Comparison of ENCODE assay signal across 16 cellular contexts in genomic region chr9:2761424-2761823, GRCh38. TPM values are rescaled to one million over a fixed set of nuclear protein-coding genes. Genes with fewer than 3 reads are reported as not detected.
DNase-seq lines count a peak whose midpoint lies in the region; ATAC-seq, FAIRE-seq and TF ChIP-seq lines count a peak whose summit lies in the region.
"Had no signal": no experiment of that assay in that cellular context is flagged by ENCODE, and none has a peak within 500 bp of the region (broad histone marks: within the 10 kb centered on the region; RNA-seq: fewer than 3 reads in every experiment).

No MANE protein-coding gene starts in this region.

- H3K4me3 ChIP-seq in vagina: no peak overlapping the region
- H3K4me3 ChIP-seq: uterus had no signal

- H3K36me3 Mint-ChIP-seq in activated T-helper 1 cell treated with anti-CD3 and anti-CD28 coated beads, Interleukin-12 subunit alpha, Interleukin-12 subunit beta, Interleukin-2, Interleukin-4 antibody, amounts not matched to agents 30 ng/mL and 10 ng/mL and 1 ng/mL, durations not matched to agents 14 hours and 24 hours and 36 hours (ENCODE audit: low read depth): peaks cover 25% of the 10 kb centered on the region

- peak; percentile 53 for ATAC-seq in GM21381 (IDR thresholded peaks at IDR 0.05; ENCODE audit: unreplicated experiment)
- ATAC-seq in HG02970 (IDR thresholded peaks at IDR 0.05; ENCODE audit: low FRiP score, unreplicated experiment): peak; percentile 61
- ATAC-seq in SK-N-SH treated with all-trans-retinoic acid at 6 μM for 48 hours: no peak
- ATAC-seq: left lobe of liver had no signal

- TF ChIP-seq CTCF in vagina (IDR thresholded peaks at IDR 0.05): no peak

- H3K9me3 Mint-ChIP-seq in activated T-helper 1 cell treated with anti-CD3 and anti-CD28 coated beads, Interleukin-12 subunit alpha, Interleukin-12 subunit beta, Interleukin-2, Interleukin-4 antibody, amounts not matched to agents 30 ng/mL and 10 ng/mL and 1 ng/mL, durations not matched to agents 14 hours and 24 hours and 36 hours: no peaks in the 10 kb centered on the region
- H3K9me3 Mint-ChIP-seq: activated B cell treated with CpG ODN at 0.5 μM for 24 hours had no signal

- H3K27ac ChIP-seq in vagina: no peak overlapping the region
- H3K27ac ChIP-seq: uterus had no signal

- TF ChIP-seq POLR2A in vagina (IDR thresholded peaks at IDR 0.05): no peak

- no peak overlapping the region for H3K27ac Mint-ChIP-seq in activated T-helper 1 cell treated with anti-CD3 and anti-CD28 coated beads, Interleukin-12 subunit alpha, Interleukin-12 subunit beta, Interleukin-2, Interleukin-4 antibody, amounts not matched to agents 30 ng/mL and 10 ng/mL and 1 ng/mL, durations not matched to agents 14 hours and 24 hours and 36 hours
- H3K27ac Mint-ChIP-seq: activated B cell treated with CpG ODN at 0.5 μM for 24 hours had no signal

- H3K9me3 ChIP-seq in vagina: no peaks in the 10 kb centered on the region
- H3K9me3 ChIP-seq: uterus had no signal

- H3K27me3 Mint-ChIP-seq in activated T-helper 1 cell treated with anti-CD3 and anti-CD28 coated beads, Interleukin-12 subunit alpha, Interleukin-12 subunit beta, Interleukin-2, Interleukin-4 antibody, amounts not matched to agents 30 ng/mL and 10 ng/mL and 1 ng/mL, durations not matched to agents 14 hours and 24 hours and 36 hours (ENCODE audit: insufficient read depth): no peaks in the 10 kb centered on the region
- H3K27me3 Mint-ChIP-seq: activated B cell treated with CpG ODN at 0.5 μM for 24 hours had no signal

- H3K4me1 Mint-ChIP-seq in activated T-helper 1 cell treated with anti-CD3 and anti-CD28 coated beads, Interleukin-12 subunit alpha, Interleukin-12 subunit beta, Interleukin-2, Interleukin-4 antibody, amounts not matched to agents 30 ng/mL and 10 ng/mL and 1 ng/mL, durations not matched to agents 14 hours and 24 hours and 36 hours (ENCODE audit: low read depth): peaks cover 39% of the 10 kb centered on the region

- no peak overlapping the region for H3K4me3 Mint-ChIP-seq in activated T-helper 1 cell treated with anti-CD3 and anti-CD28 coated beads, Interleukin-12 subunit alpha, Interleukin-12 subunit beta, Interleukin-2, Interleukin-4 antibody, amounts not matched to agents 30 ng/mL and 10 ng/mL and 1 ng/mL, durations not matched to agents 14 hours and 24 hours and 36 hours
- H3K4me3 Mint-ChIP-seq: activated B cell treated with CpG ODN at 0.5 μM for 24 hours had no signal

- intact Hi-C loops in activated T-helper 1 cell treated with anti-CD3 and anti-CD28 coated beads, Interleukin-12 subunit alpha, Interleukin-12 subunit beta, Interleukin-2, Interleukin-4 antibody, amounts not matched to agents 30 ng/mL and 10 ng/mL and 1 ng/mL, durations not matched to agents 14 hours and 24 hours and 36 hours (cut with micrococcal nuclease): no loop called here
- intact Hi-C loops in vagina (cut with DNase I): no loop called here

- FAIRE-seq in GM18507 (lab: Jason Lieb, UNC): peak; percentile 72
- FAIRE-seq: H54 had no signal

- no peaks in the 10 kb centered on the region for H3K27me3 ChIP-seq in vagina
- H3K27me3 ChIP-seq: uterus had no signal

- no peaks in the 10 kb centered on the region for H3K36me3 ChIP-seq in vagina
- H3K36me3 ChIP-seq: uterus had no signal

- DNase-seq in GM18507 (ENCODE audit: extremely low spot score, insufficient read length, low read depth) (no peak), MV-4-11 (lab: John Stamatoyannopoulos, UW) (peak; percentile 80), vagina (ENCODE audit: extremely low spot score in 2 of 2) (no peak), T1000 (lab: John Stamatoyannopoulos, UW) (no peak)
- DNase-seq in activated T-helper 1 cell treated with anti-CD3 and anti-CD28 coated beads, Interleukin-12 subunit alpha, Interleukin-12 subunit beta, Interleukin-2, Interleukin-4 antibody, amounts not matched to agents 30 ng/mL and 10 ng/mL and 1 ng/mL, durations not matched to agents 14 hours and 24 hours and 36 hours (ENCODE audit: low spot score): no peak
- DNase-seq: activated B cell treated with CpG ODN at 0.5 μM for 24 hours; activated T-cell treated with anti-CD3 and anti-CD28 coated beads, Interleukin-2, amount 50 U/mL, for 1 hour; head of caudate nucleus; NCI-H1436; uterus had no signal

- H3K4me1 ChIP-seq in vagina: no peaks in the 10 kb centered on the region
- H3K4me1 ChIP-seq: uterus had no signal

TF ChIP-seq in SK-N-SH treated with all-trans-retinoic acid at 6 μM for 48 hours, 23 proteins besides CTCF, POLR2A, EP300 and RAD21:
- no peak for TF ChIP-seq GLIS3 (CRISPR knock-in tag; IDR thresholded peaks at IDR 0.05)
- no peak for TF ChIP-seq TOX (CRISPR knock-in tag; IDR thresholded peaks at IDR 0.05; ENCODE audit: borderline replicate concordance)
- TF ChIP-seq TCF4 (CRISPR knock-in tag; IDR thresholded peaks at IDR 0.05; ENCODE audit: borderline replicate concordance): no peak
- TF ChIP-seq ESRRG (CRISPR knock-in tag; IDR thresholded peaks at IDR 0.05): no peak
- no peak for TF ChIP-seq ZC3H10 (CRISPR knock-in tag; IDR thresholded peaks at IDR 0.05)
- no peak for TF ChIP-seq ARNTL (CRISPR knock-in tag; IDR thresholded peaks at IDR 0.05; ENCODE audit: borderline replicate concordance, low read depth)
- no peak for TF ChIP-seq CSRNP3 (CRISPR knock-in tag; IDR thresholded peaks at IDR 0.05)
- TF ChIP-seq SNAI2 (CRISPR knock-in tag; IDR thresholded peaks at IDR 0.05): no peak
- no peak for TF ChIP-seq RARB (CRISPR knock-in tag; IDR thresholded peaks at IDR 0.05)
- no peak for TF ChIP-seq ZFP3 (CRISPR knock-in tag; IDR thresholded peaks at IDR 0.05)
- TF ChIP-seq PATZ1 (CRISPR knock-in tag; IDR thresholded peaks at IDR 0.05; ENCODE audit: borderline replicate concordance): no peak
- no peak for TF ChIP-seq BACH2 (CRISPR knock-in tag; IDR thresholded peaks at IDR 0.05; ENCODE audit: borderline replicate concordance)
- TF ChIP-seq ISL1 (CRISPR knock-in tag; IDR thresholded peaks at IDR 0.05): no peak
TF ChIP-seq in SK-N-SH treated with all-trans-retinoic acid at 6 μM for 48 hours: peak in this region for 0.

RNA-seq across cellular contexts. Expression of gene KCNV2, which starts 44.1 kb away (rescaled TPM):
- total RNA-seq in activated T-helper 1 cell treated with anti-CD3 and anti-CD28 coated beads, Interleukin-12 subunit alpha, Interleukin-12 subunit beta, Interleukin-2, Interleukin-4 antibody, amounts not matched to agents 30 ng/mL and 10 ng/mL and 1 ng/mL, durations not matched to agents 14 hours and 24 hours and 36 hours: not detected in 2 replicates
- total RNA-seq in vagina: not detected
- total RNA-seq: activated B cell treated with CpG ODN at 0.5 μM for 24 hours, left lobe of liver, SK-MEL-5, uterus had no signal
